17 cellular contexts compared by ENCODE assay signal in the genomic region with DNA sequence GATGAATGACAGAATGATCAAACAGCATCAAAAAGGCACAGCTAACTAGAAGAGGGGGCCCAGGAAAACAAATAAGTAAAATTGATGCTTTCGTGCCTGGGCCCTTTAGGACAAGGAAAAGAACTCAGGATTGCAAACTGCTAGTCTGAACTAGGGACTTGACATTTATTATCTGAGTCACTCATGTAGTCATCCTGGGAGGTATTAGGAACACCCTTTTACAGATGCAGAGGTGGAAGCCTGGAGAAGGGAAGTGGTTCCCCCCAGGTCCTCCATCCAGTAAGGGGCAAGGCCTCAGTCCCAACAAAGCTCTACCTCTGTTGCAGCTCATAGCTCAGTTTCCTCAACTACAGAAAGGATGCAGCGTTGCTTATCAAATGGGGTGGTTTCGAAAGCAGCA.
DNase-seq lines count a peak whose midpoint lies in the region; ATAC-seq, FAIRE-seq and TF ChIP-seq lines count a peak whose summit lies in the region.
"Had no signal": no experiment of that assay in that cellular context is flagged by ENCODE, and none has a peak within 500 bp of the region (broad histone marks: within the 10 kb centered on the region; RNA-seq: fewer than 3 reads in every experiment).

No MANE protein-coding gene starts in this region.

- intact Hi-C loops in Right ventricle myocardium superior (cut with DNase I): no loop called here
- intact Hi-C loops in Right ventricle myocardium inferior (cut with DNase I): no loop called here
- intact Hi-C loops in mammary epithelial cell (cut with micrococcal nuclease): no loop called here

- H3K79me2 ChIP-seq in mammary epithelial cell (ENCODE audit: insufficient read depth, low read length): no peaks in the 10 kb centered on the region

- in situ Hi-C loops in mammary epithelial cell (cut with MboI; ENCODE audit: low sequenced_read_pairs in 2 of 2): no loop called here

- peaks cover 16% of the 10 kb centered on the region for H3K4me1 ChIP-seq in mammary epithelial cell (ENCODE audit: insufficient read depth, low read length)

- peak; percentile 50 for FAIRE-seq in urothelium cell line (lab: Jason Lieb, UNC)
- FAIRE-seq: A204.1 had no signal

- no peaks in the 10 kb centered on the region for H3K27me3 ChIP-seq in mammary epithelial cell (ENCODE audit: insufficient read depth, low read length)
- H3K27me3 ChIP-seq: body of pancreas had no signal

- H3K9me3 Mint-ChIP-seq in immature natural killer cell: no peaks in the 10 kb centered on the region
- H3K9me3 Mint-ChIP-seq: activated CD4-positive, alpha-beta memory T cell treated with anti-CD3 and anti-CD28 coated beads, Interleukin-2, amount 10 ng/mL, durations not matched to agents 7 days and 5 days; activated T-helper 17 cell treated with anti-CD3 and anti-CD28 coated beads, Interleukin-2, amount 50 U/mL, for 72 hours had no signal

- dilution Hi-C loops in mammary epithelial cell (cut with HindIII; ENCODE audit: low sequenced_read_pairs): no loop called here

- H3K4me3 ChIP-seq in mammary epithelial cell (replicated peaks in 1 of 3; ENCODE audit: insufficient read depth in 1 of 3, low read depth in 2 of 3, low read length in 3 of 3): no peak overlapping the region
- H3K4me3 ChIP-seq: body of pancreas had no signal

- H3K27ac Mint-ChIP-seq in immature natural killer cell: no peak overlapping the region
- H3K27ac Mint-ChIP-seq: activated CD4-positive, alpha-beta memory T cell treated with anti-CD3 and anti-CD28 coated beads, Interleukin-2, amount 10 ng/mL, durations not matched to agents 7 days and 5 days; activated T-helper 17 cell treated with anti-CD3 and anti-CD28 coated beads, Interleukin-2, amount 50 U/mL, for 72 hours; endodermal cell had no signal

- no peak for TF ChIP-seq CTCF in mammary epithelial cell (conservative IDR thresholded peaks at IDR 0.05 in 1 of 2, IDR thresholded peaks at IDR 0.05 in 1 of 2; ENCODE audit: extremely low read depth in 1 of 2, insufficient read depth in 1 of 2, low read depth in 1 of 2, low read length in 2 of 2)

- no peaks in the 10 kb centered on the region for H3K36me3 ChIP-seq in mammary epithelial cell (ENCODE audit: insufficient read depth, low read length)

- CTCF ChIA-PET in mammary epithelial cell (lab: Charles Lee; ENCODE audit: low non-redundant PET): no interaction called here

- BruUV-seq in mammary epithelial cell (replicated peaks; lab: Mats Ljungman, UMichigan): no TSS peak

- peak; percentile 21 for ATAC-seq in Right ventricle myocardium superior (ENCODE audit: poor library complexity)
- ATAC-seq in Right ventricle myocardium inferior: no peak
- ATAC-seq in HG03520 (IDR thresholded peaks at IDR 0.05; ENCODE audit: unreplicated experiment): no peak
- no peak for ATAC-seq in GM21723 (IDR thresholded peaks at IDR 0.05; ENCODE audit: unreplicated experiment)
- ATAC-seq: activated T-helper 17 cell treated with anti-CD3 and anti-CD28 coated beads, Interleukin-2, amount 50 U/mL, for 72 hours had no signal

- H3K9ac ChIP-seq in mammary epithelial cell (ENCODE audit: insufficient read depth, low read length): no peak overlapping the region

- peaks cover under 1 to 2% (median 2%) of the 10 kb centered on the region in 3 donors for H3K27me3 Mint-ChIP-seq in immature natural killer cell (ENCODE audit: low read depth in 3 of 3)
- H3K27me3 Mint-ChIP-seq: activated CD4-positive, alpha-beta memory T cell treated with anti-CD3 and anti-CD28 coated beads, Interleukin-2, amount 10 ng/mL, durations not matched to agents 7 days and 5 days; activated T-helper 17 cell treated with anti-CD3 and anti-CD28 coated beads, Interleukin-2, amount 50 U/mL, for 72 hours had no signal

- no peaks in the 10 kb centered on the region for H4K20me1 ChIP-seq in mammary epithelial cell (ENCODE audit: insufficient read depth, low read length)

- peak overlapping the region; percentile 15 for H2AFZ ChIP-seq in mammary epithelial cell (ENCODE audit: low read depth, low read length)

- H3K4me2 ChIP-seq in mammary epithelial cell (ENCODE audit: insufficient read depth, low read depth, low read length): no peak overlapping the region

- H3K4me3 Mint-ChIP-seq in immature natural killer cell: no peak overlapping the region
- H3K4me3 Mint-ChIP-seq: activated CD4-positive, alpha-beta memory T cell treated with anti-CD3 and anti-CD28 coated beads, Interleukin-2, amount 10 ng/mL, durations not matched to agents 7 days and 5 days; activated T-helper 17 cell treated with anti-CD3 and anti-CD28 coated beads, Interleukin-2, amount 50 U/mL, for 72 hours; endodermal cell had no signal

- DNase-seq in Right ventricle myocardium superior (no peak), Right ventricle myocardium inferior (ENCODE audit: missing footprints) (no peak), mammary epithelial cell (peak; percentile 52), iris pigment epithelial cell (ENCODE audit: low read depth) (peak; percentile 25), urothelium cell line (ENCODE audit: low spot score) (peak; percentile 29), immature natural killer cell (no peak)
- DNase-seq: activated CD4-positive, alpha-beta memory T cell treated with anti-CD3 and anti-CD28 coated beads, Interleukin-2, amount 10 ng/mL, durations not matched to agents 7 days and 5 days; body of pancreas; Calu3; endodermal cell; NCI-H1436; NCI-H524; nucleus accumbens had no signal

- H3K4me1 Mint-ChIP-seq in immature natural killer cell: peaks cover 5 to 11% of the 10 kb centered on the region in 2 donors
- H3K4me1 Mint-ChIP-seq: activated CD4-positive, alpha-beta memory T cell treated with anti-CD3 and anti-CD28 coated beads, Interleukin-2, amount 10 ng/mL, durations not matched to agents 7 days and 5 days; activated T-helper 17 cell treated with anti-CD3 and anti-CD28 coated beads, Interleukin-2, amount 50 U/mL, for 72 hours; endodermal cell had no signal

- 64% methylated on average over 3 of the region's 3 CpGs for WGBS in mammary epithelial cell (ENCODE audit: low coverage, missing lambda C conversion rate)

- H3K36me3 Mint-ChIP-seq in immature natural killer cell: no peaks in the 10 kb centered on the region

- peak overlapping the region; percentile 6 for H3K27ac ChIP-seq in mammary epithelial cell (ENCODE audit: insufficient read depth, low read depth, low read length)
- H3K27ac ChIP-seq: body of pancreas had no signal

- H3K9me3 ChIP-seq in mammary epithelial cell (replicated peaks; ENCODE audit: insufficient read depth, low read length): no peaks in the 10 kb centered on the region
- H3K9me3 ChIP-seq: body of pancreas had no signal

Comparison
In these comparisons a context has a peak if more than half of its experiments do, and no peak if none do; other contexts are left out.
1. DNase-seq: peak in mammary epithelial cell (single experiment), iris pigment epithelial cell (single experiment) and urothelium cell line (single experiment); none in Right ventricle myocardium superior (single experiment), Right ventricle myocardium inferior (single experiment) and immature natural killer cell (0 of 3).